18 cellular contexts compared by ENCODE assay signal in the genomic region with DNA sequence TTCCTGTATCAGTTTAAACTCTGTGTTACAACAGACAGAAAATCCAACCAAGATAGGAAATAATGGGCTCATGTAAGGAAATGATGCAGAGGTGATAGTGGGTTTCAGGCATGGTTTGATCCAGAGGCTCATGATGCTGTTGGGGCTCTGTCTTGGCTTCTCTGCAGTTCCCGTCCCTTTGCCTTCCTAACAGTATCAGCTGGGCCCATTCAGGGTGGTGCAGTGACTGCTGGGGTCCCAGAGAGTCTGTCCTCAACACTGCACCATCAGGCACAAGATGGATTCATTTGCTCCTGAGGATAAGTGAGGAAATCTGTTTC.
DNase-seq lines count a peak whose midpoint lies in the region; ATAC-seq, FAIRE-seq and TF ChIP-seq lines count a peak whose summit lies in the region.
"Had no signal": no experiment of that assay in that cellular context is flagged by ENCODE, and none has a peak within 500 bp of the region (broad histone marks: within the 10 kb centered on the region; RNA-seq: fewer than 3 reads in every experiment).

No MANE protein-coding gene starts in this region.

- no peaks in the 10 kb centered on the region for H3K9me3 Mint-ChIP-seq in mesothelial cell of epicardium
- H3K9me3 Mint-ChIP-seq: activated T-helper 2 cell treated with anti-CD3 and anti-CD28 coated beads, Interferon-gamma antibody, Interleukin-2, Interleukin-4, amounts not matched to agents 10 μg/mL and 5 μg/mL and 100 μg/mL, durations not matched to agents 14 hours and 24 hours and 36 hours; WTC11 had no signal

- TF ChIP-seq POLR2A in HepG2 (IDR thresholded peaks at IDR 0.05; ENCODE audit: insufficient read depth in 1 of 2, low read depth in 2 of 2, low read length in 2 of 2) (no peak), right lobe of liver (IDR thresholded peaks at IDR 0.05) (no peak)

- peak overlapping the region; percentile 81 for H3K4me3 Mint-ChIP-seq in T-helper 17 cell
- H3K4me3 Mint-ChIP-seq in mesothelial cell of epicardium, result no peak overlapping the region

- no peak for ATAC-seq in HepG2
- no peak for ATAC-seq in right lobe of liver
- no peak for ATAC-seq in T-helper 17 cell
- no peak for ATAC-seq in aorta (ENCODE audit: low FRiP score)
- ATAC-seq: WTC11 had no signal

- CTCF ChIA-PET in HepG2 (lab: Yijun Ruan, JAX; ENCODE audit: low intra/inter-chr PET ratio, low total read pairs), result no interaction called here

- H3K4me1 ChIP-seq in HepG2 (ENCODE audit: insufficient read depth, low read length) (peaks cover 11% of the 10 kb centered on the region; the same call in 1 of the 2 replicates), right lobe of liver (peaks cover 0 to 10% (median 6%) of the 10 kb centered on the region in 4 donors), aorta (ENCODE audit: control insufficient read depth in 1 of 2, insufficient read depth in 2 of 2, low read length in 2 of 2) (no peaks in the 10 kb centered on the region), hepatocyte (ENCODE audit: insufficient read depth) (peaks cover 21% of the 10 kb centered on the region)

- no peak for TF ChIP-seq CTCF in HepG2 (CRISPR knock-in tag; IDR thresholded peaks at IDR 0.05)
- no peak for TF ChIP-seq CTCF in right lobe of liver (IDR thresholded peaks at IDR 0.05)
- no peak for TF ChIP-seq CTCF in mesothelial cell of epicardium (IDR thresholded peaks at IDR 0.05; ENCODE audit: unreplicated experiment)
- TF ChIP-seq CTCF in hepatocyte (IDR thresholded peaks at IDR 0.05; ENCODE audit: poor library complexity), result no peak

- TF ChIP-seq RAD21 in HepG2 (CRISPR knock-in tag; IDR thresholded peaks at IDR 0.05), result no peak

- H3K27me3 Mint-ChIP-seq in T-helper 17 cell, result no peaks in the 10 kb centered on the region
- H3K27me3 Mint-ChIP-seq in mesothelial cell of epicardium (ENCODE audit: low read depth), result no peaks in the 10 kb centered on the region

- H3K4me3 ChIP-seq in HepG2 (replicated peaks in 1 of 3; ENCODE audit: insufficient read depth in 1 of 3, low read depth in 2 of 3, low read length in 3 of 3), result no peak overlapping the region
- no peak overlapping the region for H3K4me3 ChIP-seq in right lobe of liver
- no peak overlapping the region for H3K4me3 ChIP-seq in aorta (ENCODE audit: low read length in 2 of 2)
- no peak overlapping the region for H3K4me3 ChIP-seq in hepatocyte
- H3K4me3 ChIP-seq: HAP-1, ovary, sigmoid colon, tibial artery had no signal

- H4K20me1 ChIP-seq in HepG2 (ENCODE audit: insufficient read depth, low read length), result no peaks in the 10 kb centered on the region
- H4K20me1 ChIP-seq in hepatocyte (ENCODE audit: insufficient read depth, poor library complexity, severe bottlenecking), result no peaks in the 10 kb centered on the region

- WGBS in HepG2 (ENCODE audit: low lambda C conversion rate), result no CpG with 5 or more reads among the region's 1 CpG
- 100% methylated on average over 1 of the region's 1 CpG for WGBS in right lobe of liver (ENCODE audit: insufficient coverage, low coverage, low lambda C conversion rate, missing lambda C conversion rate)
- WGBS in aorta, 2 donors, result 99 to 100% methylated on average over 1 of the region's 1 CpG
- WGBS in hepatocyte (ENCODE audit: low lambda C conversion rate, missing lambda C conversion rate), result 100% methylated on average over 1 of the region's 1 CpG

- POLR2A ChIA-PET in HepG2 (lab: Yijun Ruan, JAX), result no interaction called here

- DNase-seq in HepG2 (ENCODE audit: low spot score) (no peak), right lobe of liver (no peak), T-helper 17 cell (no peak), mesothelial cell of epicardium (ENCODE audit: low spot score in 2 of 2, unreplicated experiment in 2 of 2) (no peak), aorta (peak; percentile 4 to 8), DMS79 treated with DMSO at 0.1 percent for 48 hours (lab: John Stamatoyannopoulos, UW) (no peak), NCI-H526 treated with DMSO at 0.1 percent for 48 hours (lab: John Stamatoyannopoulos, UW) (no peak), hepatocyte (ENCODE audit: low spot score) (no peak)
- DNase-seq: caudate nucleus; EL; ovary; stimulated activated naive CD4-positive, alpha-beta T cell had no signal

- no peaks in the 10 kb centered on the region for H3K9me2 ChIP-seq in hepatocyte (replicated peaks; ENCODE audit: insufficient read depth)

- BruUV-seq in HepG2 (replicated peaks; lab: Mats Ljungman, UMichigan), result no TSS peak

- intact Hi-C loops in HepG2 (cut with micrococcal nuclease; ENCODE audit: unreplicated experiment) (no loop called here), right lobe of liver (cut with DNase I) (no loop called here), aorta (cut with DNase I) (no loop called here)

- no peak for TF ChIP-seq EP300 in HepG2 (IDR thresholded peaks at IDR 0.05; ENCODE audit: low read depth in 2 of 2, low read length in 2 of 2)
- no peak for TF ChIP-seq EP300 in HepG2 (CRISPR knock-in tag; IDR thresholded peaks at IDR 0.05; ENCODE audit: borderline replicate concordance)

- H3K4me1 Mint-ChIP-seq in T-helper 17 cell (peaks cover 6% of the 10 kb centered on the region), mesothelial cell of epicardium (peaks cover 13% of the 10 kb centered on the region)

- H3K4me2 ChIP-seq in HepG2 (ENCODE audit: low read depth, low read length), result no peak overlapping the region
- H3K4me2 ChIP-seq in hepatocyte, result no peak overlapping the region

- in situ Hi-C loops in HepG2 (cut with HindIII; ENCODE audit: extremely low pct_ligation_motif_present, low pct_unique_long_range_greater_than_20kb), result no loop called here

- no peak overlapping the region for H3K9ac ChIP-seq in HepG2 (ENCODE audit: insufficient read depth, low read depth, low read length)

- H3K27me3 ChIP-seq in HepG2 (ENCODE audit: control insufficient read depth in 1 of 2, insufficient read depth in 2 of 2, low read length in 2 of 2) (peaks cover 3 to 10% of the 10 kb centered on the region in 2 experiments; a peak in 3 of 5 replicates), right lobe of liver (no peaks in the 10 kb centered on the region), aorta (ENCODE audit: control insufficient read depth in 1 of 2, insufficient read depth in 2 of 2, low read length in 1 of 2) (no peaks in the 10 kb centered on the region), hepatocyte (no peaks in the 10 kb centered on the region)
- H3K27me3 ChIP-seq: ovary, sigmoid colon, tibial artery had no signal

- H3K27ac Mint-ChIP-seq in T-helper 17 cell (peak overlapping the region; percentile 75), mesothelial cell of epicardium (peak overlapping the region; percentile 81)
- H3K27ac Mint-ChIP-seq: activated T-helper 2 cell treated with anti-CD3 and anti-CD28 coated beads, Interferon-gamma antibody, Interleukin-2, Interleukin-4, amounts not matched to agents 10 μg/mL and 5 μg/mL and 100 μg/mL, durations not matched to agents 14 hours and 24 hours and 36 hours; WTC11 had no signal

- H3K36me3 ChIP-seq in HepG2 (replicated peaks in 1 of 2; ENCODE audit: control insufficient read depth in 1 of 2, insufficient read depth in 2 of 2, low read length in 2 of 2) (no peaks in the 10 kb centered on the region), right lobe of liver (no peaks in the 10 kb centered on the region), aorta (ENCODE audit: control insufficient read depth in 1 of 2, insufficient read depth in 2 of 2, low read length in 1 of 2) (no peaks in the 10 kb centered on the region), hepatocyte (replicated peaks; ENCODE audit: insufficient read depth, low read depth) (no peaks in the 10 kb centered on the region)
- H3K36me3 ChIP-seq: HAP-1, ovary, sigmoid colon, tibial artery had no signal

- H3K9me3 ChIP-seq in HepG2 (ENCODE audit: low read length) (no peaks in the 10 kb centered on the region), right lobe of liver (no peaks in the 10 kb centered on the region), T-helper 17 cell (ENCODE audit: control insufficient read depth, low read length, poor library complexity, severe bottlenecking) (no peaks in the 10 kb centered on the region), aorta (ENCODE audit: control insufficient read depth, low read length) (no peaks in the 10 kb centered on the region), hepatocyte (ENCODE audit: low read depth) (no peaks in the 10 kb centered on the region)
- H3K9me3 ChIP-seq: HAP-1, ovary, sigmoid colon, tibial artery had no signal

- no peaks in the 10 kb centered on the region for H3K79me2 ChIP-seq in HepG2 (ENCODE audit: insufficient read depth, low read length)
- no peaks in the 10 kb centered on the region for H3K79me2 ChIP-seq in hepatocyte

- FAIRE-seq in HepG2 (lab: Jason Lieb, UNC), result no peak
- FAIRE-seq: RCC 7860 had no signal

- no peak overlapping the region for H2AFZ ChIP-seq in HepG2 (ENCODE audit: low read length)
- no peak overlapping the region for H2AFZ ChIP-seq in hepatocyte

- H3K36me3 Mint-ChIP-seq in T-helper 17 cell (ENCODE audit: low read depth) (no peaks in the 10 kb centered on the region), mesothelial cell of epicardium (no peaks in the 10 kb centered on the region)
- H3K36me3 Mint-ChIP-seq: WTC11 had no signal

- H3K27ac ChIP-seq in HepG2 (ENCODE audit: extremely low read length, insufficient read depth, low read length) (no peak overlapping the region), right lobe of liver (no peak overlapping the region), aorta (ENCODE audit: low read depth in 1 of 2, low read length in 2 of 2) (no peak overlapping the region), hepatocyte (no peak overlapping the region)
- H3K27ac ChIP-seq: ovary had no signal

TF ChIP-seq in HepG2, 621 proteins besides CTCF, POLR2A, EP300 and RAD21:
- TF ChIP-seq ZNF253 (CRISPR knock-in tag; IDR thresholded peaks at IDR 0.05; ENCODE audit: borderline replicate concordance), result no peak
- TF ChIP-seq, protein P1, sequence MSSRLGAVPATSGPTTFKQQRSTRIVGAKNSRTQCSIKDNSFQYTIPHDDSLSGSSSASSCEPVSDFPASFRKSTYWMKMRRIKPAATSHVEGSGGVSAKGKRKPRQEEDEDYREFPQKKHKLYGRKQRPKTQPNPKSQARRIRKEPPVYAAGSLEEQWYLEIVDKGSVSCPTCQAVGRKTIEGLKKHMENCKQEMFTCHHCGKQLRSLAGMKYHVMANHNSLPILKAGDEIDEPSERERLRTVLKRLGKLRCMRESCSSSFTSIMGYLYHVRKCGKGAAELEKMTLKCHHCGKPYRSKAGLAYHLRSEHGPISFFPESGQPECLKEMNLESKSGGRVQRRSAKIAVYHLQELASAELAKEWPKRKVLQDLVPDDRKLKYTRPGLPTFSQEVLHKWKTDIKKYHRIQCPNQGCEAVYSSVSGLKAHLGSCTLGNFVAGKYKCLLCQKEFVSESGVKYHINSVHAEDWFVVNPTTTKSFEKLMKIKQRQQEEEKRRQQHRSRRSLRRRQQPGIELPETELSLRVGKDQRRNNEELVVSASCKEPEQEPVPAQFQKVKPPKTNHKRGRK (CRISPR knock-in tag; IDR thresholded peaks at IDR 0.05), result no peak
- TF ChIP-seq ZMYM3 (CRISPR knock-in tag; IDR thresholded peaks at IDR 0.05), result 0 out of 2 replicates have a peak, but pooled peaks have one; percentile 29
- peak; percentile 99 for TF ChIP-seq ZNF329 (CRISPR knock-in tag; IDR thresholded peaks at IDR 0.05; ENCODE audit: low read depth)

Comparison
In these comparisons a context has a peak if more than half of its experiments do, and no peak if none do; other contexts are left out.
1. DNase-seq: peak in aorta (2 of 2); none in HepG2 (single experiment), right lobe of liver (0 of 3), T-helper 17 cell (0 of 3), mesothelial cell of epicardium (0 of 2), DMS79 treated with DMSO at 0.1 percent for 48 hours (single experiment), NCI-H526 treated with DMSO at 0.1 percent for 48 hours (single experiment) and hepatocyte (single experiment).